ENCODE assay signal across 17 cellular contexts in the genomic region with DNA sequence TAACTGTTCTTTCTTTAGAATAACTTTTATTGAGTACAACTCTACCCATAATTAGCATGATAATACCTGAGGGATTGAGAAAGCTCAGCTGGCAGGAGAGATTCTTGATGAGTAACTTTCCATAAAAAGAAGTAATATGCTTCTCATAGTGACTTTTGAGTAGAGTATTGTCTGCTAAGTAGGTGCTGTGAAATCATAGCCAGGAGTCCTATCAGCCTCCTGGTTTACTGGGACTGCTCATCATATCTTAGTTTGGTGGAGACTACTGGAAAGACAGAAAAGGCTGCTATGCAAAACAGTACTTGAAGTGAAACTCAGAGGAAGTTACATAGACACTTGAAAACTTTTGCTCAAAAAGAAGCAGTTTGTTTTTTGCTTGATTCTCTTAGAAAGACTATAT.
DNase-seq lines count a peak whose midpoint lies in the region; ATAC-seq lines count a peak whose summit lies in the region.
"Had no signal": no experiment of that assay in that cellular context is flagged by ENCODE, and none has a peak within 500 bp of the region (broad histone marks: within the 10 kb centered on the region; RNA-seq: fewer than 3 reads in every experiment).

No MANE protein-coding gene starts in this region.

- no peaks in the 10 kb centered on the region for H3K27me3 ChIP-seq in HAP-1 (ENCODE audit: low read depth)
- H3K27me3 ChIP-seq: body of pancreas had no signal

- peak overlapping the region; percentile 62 for H3K27ac Mint-ChIP-seq in stimulated activated memory B cell treated with anti-CD40 and anti-IgM and Interleukin-4, amounts not matched to agents 10 μg/mL and 1 μg/mL and 100 μg/mL, for 72 hours
- H3K27ac Mint-ChIP-seq: endodermal cell; stimulated activated naive CD8-positive, alpha-beta T cell treated with anti-CD3 and anti-CD28 coated beads, Interleukin-15, amount 100 ng/mL, for 72 hours had no signal

- no peak overlapping the region for H3K4me3 Mint-ChIP-seq in stimulated activated memory B cell treated with anti-CD40 and anti-IgM and Interleukin-4, amounts not matched to agents 10 μg/mL and 1 μg/mL and 100 μg/mL, for 72 hours
- H3K4me3 Mint-ChIP-seq: endodermal cell; stimulated activated naive CD8-positive, alpha-beta T cell treated with anti-CD3 and anti-CD28 coated beads, Interleukin-15, amount 100 ng/mL, for 72 hours had no signal

- DNase-seq in HAP-1 (ENCODE audit: low spot score in 2 of 2) (peak; percentile 16 to 78), NCI-H526 (lab: John Stamatoyannopoulos, UW) (no peak), ACHN (no peak)
- DNase-seq: activated T-cell treated with anti-CD3 and anti-CD28 coated beads, Interleukin-2, amount 50 U/mL, for 1 hour; body of pancreas; Caco-2; endodermal cell; hippocampal formation; NCI-H2171; occipital lobe; stimulated activated CD4-positive, alpha-beta T cell treated with anti-CD3 and anti-CD28 coated beads, Interleukin-2, amount 100 ng/mL, for 48 hours; stimulated activated naive CD8-positive, alpha-beta T cell treated with anti-CD3 and anti-CD28 coated beads, Interleukin-15, amount 100 ng/mL, for 72 hours had no signal

- no peak overlapping the region for H3K4me3 ChIP-seq in HAP-1
- H3K4me3 ChIP-seq: body of pancreas, lung had no signal

- peak; percentile 67 for ATAC-seq in GM19023 (IDR thresholded peaks at IDR 0.05; ENCODE audit: unreplicated experiment)
- peak; percentile 65 for ATAC-seq in HG03520 (IDR thresholded peaks at IDR 0.05; ENCODE audit: unreplicated experiment)
- peak; percentile 57 for ATAC-seq in stimulated activated memory B cell treated with anti-CD40 and anti-IgM and Interleukin-4, amounts not matched to agents 10 μg/mL and 1 μg/mL and 100 μg/mL, for 72 hours
- ATAC-seq in GM21737 (IDR thresholded peaks at IDR 0.05; ENCODE audit: unreplicated experiment): no peak
- ATAC-seq: body of pancreas; stimulated activated naive CD8-positive, alpha-beta T cell treated with anti-CD3 and anti-CD28 coated beads, Interleukin-15, amount 100 ng/mL, for 72 hours had no signal

- no peaks in the 10 kb centered on the region for H3K9me3 Mint-ChIP-seq in stimulated activated memory B cell treated with anti-CD40 and anti-IgM and Interleukin-4, amounts not matched to agents 10 μg/mL and 1 μg/mL and 100 μg/mL, for 72 hours
- H3K9me3 Mint-ChIP-seq: stimulated activated naive CD8-positive, alpha-beta T cell treated with anti-CD3 and anti-CD28 coated beads, Interleukin-15, amount 100 ng/mL, for 72 hours had no signal

- H3K4me1 Mint-ChIP-seq in stimulated activated memory B cell treated with anti-CD40 and anti-IgM and Interleukin-4, amounts not matched to agents 10 μg/mL and 1 μg/mL and 100 μg/mL, for 72 hours: peaks cover 35% of the 10 kb centered on the region

- no peaks in the 10 kb centered on the region for H3K36me3 ChIP-seq in HAP-1 (replicated peaks)

- no peaks in the 10 kb centered on the region for H3K4me1 ChIP-seq in HAP-1

- H3K36me3 Mint-ChIP-seq in stimulated activated memory B cell treated with anti-CD40 and anti-IgM and Interleukin-4, amounts not matched to agents 10 μg/mL and 1 μg/mL and 100 μg/mL, for 72 hours: no peaks in the 10 kb centered on the region

- in situ Hi-C loops in HAP-1 (cut with MboI; ENCODE audit: low sequenced_read_pairs): no loop called here
- in situ Hi-C loops in ACHN (cut with HindIII; ENCODE audit: low pct_ligation_motif_present, low pct_unique_long_range_greater_than_20kb, low sequenced_read_pairs): no loop called here

- no peaks in the 10 kb centered on the region for H3K9me3 ChIP-seq in HAP-1
- H3K9me3 ChIP-seq: body of pancreas, Caco-2 had no signal

- no peaks in the 10 kb centered on the region for H3K27me3 Mint-ChIP-seq in stimulated activated memory B cell treated with anti-CD40 and anti-IgM and Interleukin-4, amounts not matched to agents 10 μg/mL and 1 μg/mL and 100 μg/mL, for 72 hours
- H3K27me3 Mint-ChIP-seq: stimulated activated naive CD8-positive, alpha-beta T cell treated with anti-CD3 and anti-CD28 coated beads, Interleukin-15, amount 100 ng/mL, for 72 hours had no signal

Comparison
In these comparisons a context has a peak if more than half of its experiments do, and no peak if none do; other contexts are left out.
1. DNase-seq: peak in HAP-1 (2 of 2); none in NCI-H526 (0 of 2) and ACHN (single experiment).